In genomic region chr7:26151953-26152781, GRCh38 we compare ENCODE assay signal across 8 cellular contexts. TPM values are rescaled to one million over a fixed set of nuclear protein-coding genes. Genes with fewer than 3 reads are reported as not detected.
DNase-seq lines count a peak whose midpoint lies in the region; ATAC-seq and TF ChIP-seq lines count a peak whose summit lies in the region.

Gene NFE2L3, plus strand, starts transcription at chr7:26152198. Its CDS starts 301 bp downstream, at chr7:26152499.

- H3K79me1 ChIP-seq in trophoblast cell (ENCODE audit: low read length), result peaks cover 13% of the 10 kb centered on the region

- no peaks in the 10 kb centered on the region for H3K27me3 Mint-ChIP-seq in activated naive CD4-positive, alpha-beta T cell treated with anti-CD3 and anti-CD28 coated beads, Interleukin-2, amount 50 U/mL, for 24 hours

- H3K4me1 ChIP-seq in trophoblast cell (ENCODE audit: control insufficient read depth in 1 of 2, insufficient read depth in 2 of 2, low read length in 2 of 2) (peaks cover 13 to 28% of the 10 kb centered on the region in 2 experiments), transverse colon (peaks cover 0 to 38% (median 27%) of the 10 kb centered on the region in 4 donors)

- ATAC-seq in Right ventricle myocardium superior (ENCODE audit: poor library complexity), result peak; percentile 82

- H3K79me2 ChIP-seq in trophoblast cell (ENCODE audit: control insufficient read depth, insufficient read depth, low read length, poor library complexity), result no peaks in the 10 kb centered on the region

- H3K4me3 ChIP-seq in H7 (ENCODE audit: insufficient read depth, low read depth, low read length) (peak within 1 kb of the TSS; percentile 84), MG63 (peak within 1 kb of the TSS; percentile 45), trophoblast cell (ENCODE audit: low read depth, low read length) (peak within 1 kb of the TSS; percentile 79), transverse colon (peak within 1 kb of the TSS; percentile 43 to 77 (median 72))

- intact Hi-C loops in Right ventricle myocardium superior (cut with DNase I) (no loop called here), transverse colon (cut with DNase I; ENCODE audit: low total_unique reads) (no loop called here)

- H3K27me3 ChIP-seq in H7 (ENCODE audit: control insufficient read depth, insufficient read depth, low read length), result no peaks in the 10 kb centered on the region
- 0 out of 2 replicates have a peak, but pooled peaks cover 5% of the 10 kb centered on the region for H3K27me3 ChIP-seq in MG63
- peaks cover 5% of the 10 kb centered on the region for H3K27me3 ChIP-seq in trophoblast cell (ENCODE audit: insufficient read depth, low read length)
- H3K27me3 ChIP-seq in transverse colon, result peaks cover 5% of the 10 kb centered on the region

- H3K9me3 ChIP-seq in MG63, result no peaks in the 10 kb centered on the region
- peaks cover 5% of the 10 kb centered on the region for H3K9me3 ChIP-seq in trophoblast cell (ENCODE audit: insufficient read depth, low read depth, low read length)
- H3K9me3 ChIP-seq in transverse colon, result no peaks in the 10 kb centered on the region

- H3K9ac ChIP-seq in trophoblast cell (ENCODE audit: low read length), result peak within 1 kb of the TSS; percentile 39

- peak; percentile 46 for TF ChIP-seq POLR2A in transverse colon (IDR thresholded peaks at IDR 0.05)

- peak within 1 kb of the TSS; percentile 98 for H3K27ac Mint-ChIP-seq in activated naive CD4-positive, alpha-beta T cell treated with anti-CD3 and anti-CD28 coated beads, Interleukin-2, amount 50 U/mL, for 24 hours

- no peak within 1 kb of the TSS for H3K27ac ChIP-seq in trophoblast cell (ENCODE audit: low read depth, low read length)
- H3K27ac ChIP-seq in transverse colon, result peak within 1 kb of the TSS; percentile 57 to 82 (median 75)

- peak within 1 kb of the TSS; percentile 96 for H3K4me3 Mint-ChIP-seq in activated naive CD4-positive, alpha-beta T cell treated with anti-CD3 and anti-CD28 coated beads, Interleukin-2, amount 50 U/mL, for 24 hours

- H2BK5ac ChIP-seq in trophoblast cell (ENCODE audit: low read depth, low read length, poor library complexity), result peak within 1 kb of the TSS; percentile 49

- H3K36me3 Mint-ChIP-seq in activated naive CD4-positive, alpha-beta T cell treated with anti-CD3 and anti-CD28 coated beads, Interleukin-2, amount 50 U/mL, for 24 hours, result peaks cover 2% of the 10 kb centered on the region

- H3K4ac ChIP-seq in trophoblast cell (ENCODE audit: low read depth, low read length), result peak within 1 kb of the TSS; percentile 36

- no peak within 1 kb of the TSS for H2BK12ac ChIP-seq in trophoblast cell (ENCODE audit: low read length)

- peak within 1 kb of the TSS; percentile 50 for H2BK120ac ChIP-seq in trophoblast cell (ENCODE audit: insufficient read depth, low read length, poor library complexity)

- TF ChIP-seq EP300 in transverse colon (IDR thresholded peaks at IDR 0.05; ENCODE audit: low read depth), result no peak

- peak within 1 kb of the TSS; percentile 71 for H4K91ac ChIP-seq in trophoblast cell (ENCODE audit: low read depth, low read length)

- peak within 1 kb of the TSS; percentile 56 for H2AK5ac ChIP-seq in trophoblast cell (ENCODE audit: low read length)

- peak within 1 kb of the TSS; percentile 90 for H3K4me2 ChIP-seq in trophoblast cell (ENCODE audit: low read length)

- no CpG with 5 or more reads among the region's 95 CpGs for WGBS in trophoblast cell (ENCODE audit: extremely low coverage, insufficient coverage, insufficient read length)
- 1% methylated on average over 22 of the region's 95 CpGs; no CpG with 5 or more reads in 1 of the 2 donors for whole genome bisulfite sequencing in transverse colon (ENCODE audit: low coverage in 1 of 2), 2 donors

- H3K14ac ChIP-seq in trophoblast cell (ENCODE audit: low read length), result peak within 1 kb of the TSS; percentile 54

- peak in 1 of 5 experiments; percentile 17 for TF ChIP-seq CTCF in transverse colon (IDR thresholded peaks at IDR 0.05)

- peak within 1 kb of the TSS; percentile 89 for H4K8ac ChIP-seq in trophoblast cell (ENCODE audit: low read depth, low read length)

- peaks cover 2% of the 10 kb centered on the region for H3K36me3 ChIP-seq in H7 (replicated peaks; ENCODE audit: control insufficient read depth, insufficient read depth, low read length)
- no peaks in the 10 kb centered on the region for H3K36me3 ChIP-seq in MG63
- H3K36me3 ChIP-seq in trophoblast cell (ENCODE audit: control insufficient read depth in 1 of 2, insufficient read depth in 2 of 2, low read length in 2 of 2), result no peaks in the 10 kb centered on the region
- no peaks in the 10 kb centered on the region for H3K36me3 ChIP-seq in transverse colon

- H3K4me1 Mint-ChIP-seq in activated naive CD4-positive, alpha-beta T cell treated with anti-CD3 and anti-CD28 coated beads, Interleukin-2, amount 50 U/mL, for 24 hours, result peaks cover 53% of the 10 kb centered on the region

- peak within 1 kb of the TSS; percentile 73 for H3K18ac ChIP-seq in trophoblast cell (ENCODE audit: low read length)

- DNase-seq in GM03348 (ENCODE audit: low spot score), result peak; percentile 93
- peak; percentile 96 for DNase-seq in H7
- peak; percentile 77 for DNase-seq in MG63
- peak; percentile 66 for DNase-seq in SKM-1 (lab: John Stamatoyannopoulos, UW; ENCODE audit: unreplicated experiment)
- peak; percentile 89 for DNase-seq in Right ventricle myocardium superior
- peak; percentile 63 to 88 for DNase-seq in trophoblast cell
- DNase-seq in transverse colon, result peak; percentile 92

- no peak within 1 kb of the TSS for H3K23ac ChIP-seq in trophoblast cell (ENCODE audit: low read length)

- H2AFZ ChIP-seq in trophoblast cell (ENCODE audit: insufficient read depth, low read length, poor library complexity), result peak within 1 kb of the TSS; percentile 60

- in situ Hi-C loops in transverse colon (cut with MboI; ENCODE audit: low pct_ligation_motif_present in 1 of 4, low pct_unique_long_range_greater_than_20kb in 1 of 4, low sequenced_read_pairs in 3 of 4), result no loop called here

- peak within 1 kb of the TSS; percentile 55 for H4K12ac ChIP-seq in trophoblast cell (ENCODE audit: low read depth, low read length)

- no peaks in the 10 kb centered on the region for H3K9me3 Mint-ChIP-seq in activated naive CD4-positive, alpha-beta T cell treated with anti-CD3 and anti-CD28 coated beads, Interleukin-2, amount 50 U/mL, for 24 hours

RNA-seq across cellular contexts. Expression of gene NFE2L3, which starts in this region (rescaled TPM):
- total RNA-seq in H7 (2014; rRNA removed; shearing (Covaris generic)), result 69.0 and 118 TPM in 2 replicates
- total RNA-seq in MG63 (2014; rRNA removed; shearing (Covaris generic); ENCODE audit: low replicate concordance), result 15.2 and 19.2 TPM in 2 replicates
- 0.91 TPM for total RNA-seq in Right ventricle myocardium superior
- polyA plus RNA-seq in trophoblast cell (2013), result 142 and 159 TPM in 2 replicates
- 10 to 100 TPM in 1 of 4 donors, 1 to 10 TPM in 3; 1.4 to 11.4 (median 6.6) TPM for total RNA-seq in transverse colon

Comparison
In these comparisons a context has a peak if more than half of its experiments do, and no peak if none do; other contexts are left out.
1. Peak in DNase-seq and ATAC-seq in Right ventricle myocardium superior; RNA of the gene not detected or under 1 TPM.